ENCODE assay signal across 14 cellular contexts in genomic region chr22:21796863-21797262, GRCh38.
DNase-seq lines count a peak whose midpoint lies in the region; ATAC-seq and TF ChIP-seq lines count a peak whose summit lies in the region.
"Had no signal": no experiment of that assay in that cellular context is flagged by ENCODE, and none has a peak within 500 bp of the region (broad histone marks: within the 10 kb centered on the region; RNA-seq: fewer than 3 reads in every experiment).

No MANE protein-coding gene starts in this region.

- H2BK5ac ChIP-seq in neuronal stem cell (ENCODE audit: low read length): no peak overlapping the region

- no peak overlapping the region for H2BK120ac ChIP-seq in neuronal stem cell (ENCODE audit: low read depth, low read length)

- no peak overlapping the region for H2BK12ac ChIP-seq in neuronal stem cell (ENCODE audit: low read length)

- H3K36me3 ChIP-seq in gastrocnemius medialis (peaks cover 0 to 31% of the 10 kb centered on the region in 2 donors), neuronal stem cell (replicated peaks in 1 of 2; ENCODE audit: control insufficient read depth in 2 of 2, insufficient read depth in 2 of 2, low read length in 2 of 2) (peaks cover 22 to 90% of the 10 kb centered on the region in 2 donors), sigmoid colon (peaks cover 0 to 52% (median 9%) of the 10 kb centered on the region in 4 donors)

- no peak overlapping the region for H2AFZ ChIP-seq in neuronal stem cell (ENCODE audit: low read length)

- no peak overlapping the region for H3K4ac ChIP-seq in neuronal stem cell (ENCODE audit: low read length)

- H3K27me3 ChIP-seq in gastrocnemius medialis: no peaks in the 10 kb centered on the region
- no peaks in the 10 kb centered on the region for H3K27me3 ChIP-seq in neuronal stem cell (ENCODE audit: control insufficient read depth in 3 of 3, insufficient read depth in 3 of 3, low read depth in 1 of 3, low read length in 3 of 3)
- H3K27me3 ChIP-seq in sigmoid colon: no peaks in the 10 kb centered on the region

- H3K79me1 ChIP-seq in neuronal stem cell (ENCODE audit: low read depth, low read length): peaks cover 2% of the 10 kb centered on the region

- no peak overlapping the region for H3K23ac ChIP-seq in neuronal stem cell (ENCODE audit: low read depth, low read length, poor library complexity)

- DNase-seq in DMS53 (lab: John Stamatoyannopoulos, UW): peak; percentile 3
- DNase-seq in DMS53 treated with DMSO at 0.1 percent for 48 hours (lab: John Stamatoyannopoulos, UW; ENCODE audit: unreplicated experiment): no peak
- peak; percentile 57 for DNase-seq in SK-MEL-5 (ENCODE audit: low read depth, low spot score)
- peak in 32 of 51 donors; percentile 3 to 76 (median 37) for DNase-seq in hypothalamus (lab: John Stamatoyannopoulos, UW)
- DNase-seq in gastrocnemius medialis: peak; percentile 30 to 58
- DNase-seq in dedifferentiated amniotic fluid mesenchymal stem cell (ENCODE audit: extremely low spot score): no peak
- no peak for DNase-seq in neuronal stem cell (ENCODE audit: low spot score)
- DNase-seq in sigmoid colon: no peak
- DNase-seq: 8988T; activated B cell treated with CpG ODN at 0.5 μM for 24 hours; COR-L47; NCI-H1105 treated with DMSO at 0.1 percent for 48 hours; stimulated activated CD4-positive, alpha-beta T cell treated with anti-CD3 and anti-CD28 coated beads, Interleukin-4, amount 100 ng/mL, for 1 hour; T-cell had no signal

- in situ Hi-C loops in SK-MEL-5 (cut with HindIII; ENCODE audit: low pct_unique_long_range_greater_than_20kb, low sequenced_read_pairs) (no loop called here), gastrocnemius medialis (cut with MboI; ENCODE audit: low sequenced_read_pairs in 4 of 4) (no loop called here)

- intact Hi-C loops in gastrocnemius medialis (cut with DNase I; ENCODE audit: low total_unique reads): no loop called here
- intact Hi-C loops in sigmoid colon (cut with DNase I): no loop called here

- no peak overlapping the region for H2AK5ac ChIP-seq in neuronal stem cell (ENCODE audit: low read depth, low read length)

- no peak overlapping the region for H4K91ac ChIP-seq in neuronal stem cell (ENCODE audit: low read depth, low read length, poor library complexity)

- H3K9me3 ChIP-seq in gastrocnemius medialis (no peaks in the 10 kb centered on the region), neuronal stem cell (replicated peaks in 1 of 2; ENCODE audit: control insufficient read depth in 2 of 2, insufficient read depth in 1 of 2, low read depth in 1 of 2, low read length in 2 of 2) (peaks cover 0 to under 1% of the 10 kb centered on the region in 2 donors), sigmoid colon (no peaks in the 10 kb centered on the region)

- no peak overlapping the region for H3K4me2 ChIP-seq in neuronal stem cell (ENCODE audit: insufficient read depth, low read length, poor library complexity, severe bottlenecking)

- no peak overlapping the region for H3K4me3 ChIP-seq in gastrocnemius medialis
- no peak overlapping the region for H3K4me3 ChIP-seq in neuronal stem cell (ENCODE audit: low read length in 2 of 2)
- no peak overlapping the region for H3K4me3 ChIP-seq in sigmoid colon

- TF ChIP-seq POLR2A in gastrocnemius medialis (IDR thresholded peaks at IDR 0.05) (no peak), sigmoid colon (IDR thresholded peaks at IDR 0.05) (no peak)

- peak; percentile 88 to 95 for ATAC-seq in gastrocnemius medialis
- ATAC-seq: T-cell had no signal

- no peak for TF ChIP-seq CTCF in gastrocnemius medialis (IDR thresholded peaks at IDR 0.05 in 4 of 5, conservative IDR thresholded peaks at IDR 0.05 in 1 of 5)
- no peak for TF ChIP-seq CTCF in sigmoid colon (IDR thresholded peaks at IDR 0.05)

- no peak overlapping the region for H4K8ac ChIP-seq in neuronal stem cell (ENCODE audit: low read depth, low read length)

- no CpG with 5 or more reads among the region's 5 CpGs for WGBS in neuronal stem cell (ENCODE audit: extremely low coverage in 2 of 2, insufficient read length in 2 of 2, insufficient replicate concordance in 1 of 2), 2 donors
- 57 to 90% methylated on average over 5 of the region's 5 CpGs for WGBS in sigmoid colon, 2 donors

- no peak overlapping the region for H3K18ac ChIP-seq in neuronal stem cell (ENCODE audit: low read length)

- H3K9ac ChIP-seq in neuronal stem cell (ENCODE audit: low read depth, low read length, poor library complexity): no peak overlapping the region

- no peak for TF ChIP-seq EP300 in sigmoid colon (IDR thresholded peaks at IDR 0.05)

- H3K27ac ChIP-seq in gastrocnemius medialis (peak overlapping the region; percentile 56 to 78 (median 64)), neuronal stem cell (replicated peaks; ENCODE audit: low read length) (no peak overlapping the region), sigmoid colon (no peak overlapping the region)

- no peak overlapping the region for H2BK15ac ChIP-seq in neuronal stem cell (ENCODE audit: low read length)

- H3K14ac ChIP-seq in neuronal stem cell (ENCODE audit: low read length): no peak overlapping the region

- H3K4me1 ChIP-seq in gastrocnemius medialis (peaks cover 24 to 34% of the 10 kb centered on the region in 2 donors), neuronal stem cell (ENCODE audit: control insufficient read depth in 2 of 2, insufficient read depth in 1 of 2, low read depth in 1 of 2, low read length in 2 of 2) (no peaks in the 10 kb centered on the region), sigmoid colon (no peaks in the 10 kb centered on the region)

Comparison
In these comparisons a context has a peak if more than half of its experiments do, and no peak if none do; other contexts are left out.
1. DNase-seq: peak in DMS53 (single experiment), SK-MEL-5 (single experiment), hypothalamus (32 of 51) and gastrocnemius medialis (2 of 2); none in DMS53 treated with DMSO at 0.1 percent for 48 hours (single experiment), dedifferentiated amniotic fluid mesenchymal stem cell (single experiment), neuronal stem cell (single experiment) and sigmoid colon (single experiment).
2. H3K27ac ChIP-seq: peak in gastrocnemius medialis (4 of 4); none in neuronal stem cell (single experiment) and sigmoid colon (0 of 4).